16 cellular contexts compared by ENCODE assay signal in the genomic region with DNA sequence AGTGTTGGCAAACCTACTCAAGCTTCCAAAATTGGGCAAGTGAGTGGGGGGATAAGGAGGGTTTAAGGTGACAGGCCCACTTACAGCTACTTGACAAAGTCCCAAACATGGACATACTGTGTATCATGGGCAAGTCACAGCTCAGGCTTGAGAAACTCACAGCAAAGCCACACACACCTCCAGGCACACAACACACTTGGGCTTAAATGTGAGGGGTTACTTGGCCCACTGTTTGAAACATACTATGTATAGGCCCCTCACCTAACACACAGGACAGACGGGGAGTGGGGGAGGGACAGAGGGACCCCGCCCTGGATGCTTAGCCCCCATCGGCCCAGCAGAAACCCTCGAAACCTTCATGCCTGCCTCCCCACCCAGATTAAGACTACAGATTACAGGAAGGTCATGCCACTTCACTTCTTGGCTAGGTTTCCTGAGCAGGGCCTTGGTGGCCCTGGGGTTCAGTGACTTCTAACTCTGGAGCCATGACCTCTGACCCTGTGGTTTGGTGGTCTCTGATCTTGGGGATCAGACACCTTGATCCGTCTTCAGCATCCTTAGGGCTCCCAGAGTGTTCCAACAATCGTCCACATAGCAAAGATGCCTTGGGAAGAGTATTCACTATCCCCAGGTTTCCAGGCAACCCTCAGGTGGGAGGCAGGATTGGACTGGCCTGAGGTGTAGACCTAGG. TPM values are rescaled to one million over a fixed set of nuclear protein-coding genes. Genes with fewer than 3 reads are reported as not detected.
DNase-seq lines count a peak whose midpoint lies in the region; ATAC-seq and TF ChIP-seq lines count a peak whose summit lies in the region.
"Had no signal": no experiment of that assay in that cellular context is flagged by ENCODE, and none has a peak within 500 bp of the region (broad histone marks: within the 10 kb centered on the region; RNA-seq: fewer than 3 reads in every experiment).

No MANE protein-coding gene starts in this region.

- H3K9me3 Mint-ChIP-seq in dendritic cell treated with granulocyte-macrophage colony-stimulating factor and Interleukin-4, amounts not matched to agents 40 ng/mL and 50 ng/mL, for 4 days, result no peaks in the 10 kb centered on the region

- H3K9me1 ChIP-seq in IMR-90 (ENCODE audit: insufficient read depth, low read length), result peaks cover 12% of the 10 kb centered on the region

- H3K27me3 Mint-ChIP-seq in dendritic cell treated with granulocyte-macrophage colony-stimulating factor and Interleukin-4, amounts not matched to agents 40 ng/mL and 50 ng/mL, for 4 days, result peaks cover 42% of the 10 kb centered on the region

- ATAC-seq in IMR-90 (ENCODE audit: low read depth) (no peak), psoas muscle (no peak)
- ATAC-seq: mucosa of descending colon had no signal

- dilution Hi-C loops in IMR-90 (cut with HindIII; ENCODE audit: low sequenced_read_pairs, unreplicated experiment), result no loop called here

- H3K27ac Mint-ChIP-seq in dendritic cell treated with granulocyte-macrophage colony-stimulating factor and Interleukin-4, amounts not matched to agents 40 ng/mL and 50 ng/mL, for 4 days, result peak overlapping the region; percentile 51

- no peak overlapping the region for H2AFZ ChIP-seq in IMR-90 (replicated peaks; ENCODE audit: low read length, poor library complexity)

- H2BK20ac ChIP-seq in IMR-90 (ENCODE audit: low read depth, low read length), result no peak overlapping the region

- no peak for TF ChIP-seq POLR2A in IMR-90 (IDR thresholded peaks at IDR 0.05; ENCODE audit: low read depth, low read length)

- WGBS in IMR-90 (ENCODE audit: extremely low coverage in 2 of 2, insufficient read length in 1 of 2), 2 experiments, result no CpG with 5 or more reads among the region's 6 CpGs
- 80 to 85% (median 83%) methylated on average over 6 of the region's 6 CpGs for WGBS in psoas muscle, 3 donors

- H3K4me2 ChIP-seq in IMR-90 (ENCODE audit: low read depth, low read length), result no peak overlapping the region

- in situ Hi-C loops in IMR-90 (cut with MboI; ENCODE audit: low sequenced_read_pairs), result no loop called here

- no TSS peak for BruUV-seq in IMR-90 (replicated peaks; lab: Mats Ljungman, UMichigan)

- DNase-seq in DMS 273 (lab: John Stamatoyannopoulos, UW; ENCODE audit: unreplicated experiment) (peak; percentile 45), DMS 273 treated with DMSO at 0.1 percent for 48 hours (lab: John Stamatoyannopoulos, UW) (no peak), IMR-90 (no peak), psoas muscle (no peak), NCI-H748 (lab: John Stamatoyannopoulos, UW; ENCODE audit: unreplicated experiment) (no peak), GM19238 (ENCODE audit: insufficient read length, low spot score) (no peak), Kasumi-1 (lab: John Stamatoyannopoulos, UW) (no peak)
- DNase-seq: 8988T, activated gamma-delta T cell, cerebellar nuclear complex, KG1, mucosa of descending colon, NCI-H2029 treated with DMSO at 0.1 percent for 48 hours had no signal

- H3K18ac ChIP-seq in IMR-90 (ENCODE audit: low read depth, low read length), result no peak overlapping the region

- H3K4me3 ChIP-seq in IMR-90 (ENCODE audit: insufficient read depth, low read depth, low read length), result no peak overlapping the region
- H3K4me3 ChIP-seq in psoas muscle, result no peak overlapping the region
- H3K4me3 ChIP-seq: mucosa of descending colon, suprapubic skin had no signal

- no peak overlapping the region for H3K23ac ChIP-seq in IMR-90 (ENCODE audit: low read depth, low read length)

- no peak overlapping the region for H3K27ac ChIP-seq in IMR-90 (ENCODE audit: insufficient read depth, low read length)
- peak overlapping the region; percentile 82 for H3K27ac ChIP-seq in psoas muscle
- H3K27ac ChIP-seq: suprapubic skin had no signal

- peaks cover 49% of the 10 kb centered on the region for H3K36me3 Mint-ChIP-seq in dendritic cell treated with granulocyte-macrophage colony-stimulating factor and Interleukin-4, amounts not matched to agents 40 ng/mL and 50 ng/mL, for 4 days (ENCODE audit: low read depth)

- no peak overlapping the region for H3K9ac ChIP-seq in IMR-90 (ENCODE audit: low read depth, low read length)

- H2AK5ac ChIP-seq in IMR-90 (ENCODE audit: low read depth, low read length), result no peak overlapping the region

- no peak overlapping the region for H4K8ac ChIP-seq in IMR-90 (ENCODE audit: low read depth in 2 of 2, low read length in 2 of 2)

- no peak for TF ChIP-seq RAD21 in IMR-90 (IDR thresholded peaks at IDR 0.05; ENCODE audit: low read length)

- peaks cover 60% of the 10 kb centered on the region for H3K4me1 Mint-ChIP-seq in dendritic cell treated with granulocyte-macrophage colony-stimulating factor and Interleukin-4, amounts not matched to agents 40 ng/mL and 50 ng/mL, for 4 days (ENCODE audit: low read depth)

- H4K5ac ChIP-seq in IMR-90 (ENCODE audit: low read depth, low read length), result no peak overlapping the region

- no peak overlapping the region for H4K91ac ChIP-seq in IMR-90 (ENCODE audit: insufficient read depth, low read depth, low read length)

- no peak overlapping the region for H2BK15ac ChIP-seq in IMR-90 (ENCODE audit: low read depth, low read length)

- H3K4me3 Mint-ChIP-seq in dendritic cell treated with granulocyte-macrophage colony-stimulating factor and Interleukin-4, amounts not matched to agents 40 ng/mL and 50 ng/mL, for 4 days, result no peak overlapping the region

- H3K9me3 ChIP-seq in IMR-90 (ENCODE audit: control insufficient read depth, insufficient read depth, low read length) (no peaks in the 10 kb centered on the region), psoas muscle (no peaks in the 10 kb centered on the region)
- H3K9me3 ChIP-seq: mucosa of descending colon, suprapubic skin had no signal

- H3K27me3 ChIP-seq in IMR-90 (ENCODE audit: control insufficient read depth, insufficient read depth, low read length) (no peaks in the 10 kb centered on the region), psoas muscle (ENCODE audit: insufficient read depth in 3 of 3, low read length in 2 of 3) (no peaks in the 10 kb centered on the region)

- peak overlapping the region; percentile 51 for H2AK9ac ChIP-seq in IMR-90 (replicated peaks; ENCODE audit: low read depth, low read length, poor library complexity)

- H4K20me1 ChIP-seq in IMR-90 (ENCODE audit: insufficient read depth, low read length), result peaks cover 22% of the 10 kb centered on the region

- no peak overlapping the region; the same call in 1 of the 2 replicates for H3K4ac ChIP-seq in IMR-90 (ENCODE audit: low read depth, low read length)

- no peak overlapping the region for H3K14ac ChIP-seq in IMR-90 (replicated peaks; ENCODE audit: low read depth, low read length)

- H3K4me1 ChIP-seq in IMR-90 (ENCODE audit: control insufficient read depth, insufficient read depth, low read length) (peaks cover 20% of the 10 kb centered on the region), psoas muscle (peaks cover 34% of the 10 kb centered on the region)

- H2BK120ac ChIP-seq in IMR-90 (ENCODE audit: low read depth, low read length), result no peak overlapping the region

- H3K79me1 ChIP-seq in IMR-90 (ENCODE audit: low read depth in 1 of 2, low read length in 2 of 2), result peaks cover 9 to 52% of the 10 kb centered on the region in 2 experiments; a peak in 3 of 4 replicates

- intact Hi-C loops in IMR-90 (cut with micrococcal nuclease) (no loop called here), psoas muscle (cut with DNase I) (loop anchor here (5.0 kb wide), 1 partner anchor 35 kb away; the partner anchor contains the start of gene SGCA (in 2 of the 2))
- intact Hi-C loops in dendritic cell treated with granulocyte-macrophage colony-stimulating factor and Interleukin-4, amounts not matched to agents 40 ng/mL and 50 ng/mL, for 4 days (cut with micrococcal nuclease), result no loop called here

- H3K36me3 ChIP-seq in IMR-90 (ENCODE audit: control insufficient read depth, insufficient read depth, low read length) (peaks cover 29% of the 10 kb centered on the region), psoas muscle (ENCODE audit: insufficient read depth in 1 of 2, low read depth in 1 of 2) (peaks cover 0 to 30% of the 10 kb centered on the region in 2 donors)

- no peak overlapping the region for H3K56ac ChIP-seq in IMR-90 (ENCODE audit: extremely low read depth, insufficient read depth, low read length)

- no peak overlapping the region for H2BK5ac ChIP-seq in IMR-90 (ENCODE audit: low read depth, low read length, poor library complexity, severe bottlenecking)

- CTCF ChIA-PET in IMR-90 (lab: Yijun Ruan, JAX), result interaction anchor here (0.9 kb wide), 1 partner anchor 30 kb away, joined by 3 read pairs; no protein-coding TSS in a partner anchor

- POLR2A ChIA-PET in IMR-90 (lab: Charles Lee; ENCODE audit: unreplicated experiment), result interaction anchor here (0.6 kb wide), 1 partner anchor 67 kb away, joined by 9 read pairs; no protein-coding TSS in a partner anchor

- TF ChIP-seq CTCF in IMR-90 (conservative IDR thresholded peaks at IDR 0.05; ENCODE audit: low read depth, low read length) (no peak), psoas muscle (IDR thresholded peaks at IDR 0.05) (no peak)

TF ChIP-seq in IMR-90, 13 proteins besides CTCF, POLR2A, EP300 and RAD21 (continues in another document):
- TF ChIP-seq SMC3 (IDR thresholded peaks at IDR 0.05; ENCODE audit: low read depth, low read length), result no peak

RNA-seq across cellular contexts. Expression of gene SAMD14, which starts 2.3 kb away (rescaled TPM):
- 1.4 TPM in 2 replicates for total RNA-seq in IMR-90 (2012; rRNA removed)
- 6.2 and 6.7 TPM in 2 replicates for polyA plus RNA-seq in IMR-90 (2012; rRNA removed)
- 2.7 and 5.4 TPM in 2 replicates for polyA plus RNA-seq in IMR-90 (2012; cell fraction: cytosol; rRNA removed)
- 20.9 and 34.4 TPM in 2 replicates for polyA plus RNA-seq in IMR-90 (2012; cell fraction: nucleus; rRNA removed; ENCODE audit: low replicate concordance)
- 1 to 10 TPM in 3 of 4 donors, under 1 TPM in 1; 0.55 to 2.7 (median 1.3) TPM for total RNA-seq in psoas muscle
- 1 to 10 TPM in 1 of 3 donors, under 1 TPM in 2; 0.64 to 1.3 (median 0.98) TPM for polyA plus RNA-seq in psoas muscle

RNA-seq across cellular contexts. Expression of gene PPP1R9B, which starts 18.2 kb away (rescaled TPM):
- 28.0 and 38.6 TPM in 2 replicates for total RNA-seq in IMR-90 (2012; rRNA removed)
- 23.0 and 25.8 TPM in 2 replicates for polyA plus RNA-seq in IMR-90 (2012; rRNA removed)
- polyA plus RNA-seq in IMR-90 (2012; cell fraction: cytosol; rRNA removed), result 16.2 and 19.3 TPM in 2 replicates
- polyA plus RNA-seq in IMR-90 (2012; cell fraction: nucleus; rRNA removed; ENCODE audit: low replicate concordance), result 42.2 and 55.1 TPM in 2 replicates
- 10 to 100 TPM; 15.1 to 26.5 (median 18.4) TPM for total RNA-seq in psoas muscle
- polyA plus RNA-seq in psoas muscle, result 10 to 100 TPM in 2 of 3 donors, 1 to 10 TPM in 1; 7.0 to 11.3 (median 11.0) TPM

RNA-seq across cellular contexts. Expression of gene SGCA, which starts 33.6 kb away (rescaled TPM):
- not detected in 2 replicates for total RNA-seq in IMR-90 (2012; rRNA removed)
- 0.19 and 0.55 TPM in 2 replicates for polyA plus RNA-seq in IMR-90 (2012; rRNA removed)
- 0.36 and 0.43 TPM in 2 replicates for polyA plus RNA-seq in IMR-90 (2012; cell fraction: cytosol; rRNA removed)
- polyA plus RNA-seq in IMR-90 (2012; cell fraction: nucleus; rRNA removed; ENCODE audit: low replicate concordance), result 0.34 TPM in 1 of 2 replicates, not detected in the other
- 100 to 1,000 TPM; 245 to 291 (median 266) TPM for total RNA-seq in psoas muscle
- polyA plus RNA-seq in psoas muscle, result 100 to 1,000 TPM; 120 to 254 (median 151) TPM
- total RNA-seq: SK-MEL-5 had no signal

RNA-seq across cellular contexts. Expression of gene PDK2, which starts 37.1 kb away (rescaled TPM):
- total RNA-seq in IMR-90 (2012; rRNA removed) (26.7 and 38.0 TPM in 2 replicates), psoas muscle (100 to 1,000 TPM in 2 of 4 donors, 10 to 100 TPM in 2; 79.3 to 213 (median 110) TPM)
- polyA plus RNA-seq in IMR-90 (2012; rRNA removed) (104 and 113 TPM in 2 replicates), psoas muscle (10 to 100 TPM; 50.3 to 99.4 (median 55.2) TPM)
- 45.0 and 131 TPM in 2 replicates for polyA plus RNA-seq in IMR-90 (2012; cell fraction: cytosol; rRNA removed)
- 71.2 and 130 TPM in 2 replicates for polyA plus RNA-seq in IMR-90 (2012; cell fraction: nucleus; rRNA removed; ENCODE audit: low replicate concordance)

Comparison
In these comparisons a context has a peak if more than half of its experiments do, and no peak if none do; other contexts are left out.
1. RNA of gene SGCA, which starts 33.6 kb away (total RNA-seq): 245 to 291 TPM in psoas muscle; not detected in IMR-90; every median in the first group is over 100 times any median in the second.
2. intact Hi-C loops: an anchor here in psoas muscle (5.0 kb wide); none called in IMR-90 and dendritic cell treated with granulocyte-macrophage colony-stimulating factor and Interleukin-4, amounts not matched to agents 40 ng/mL and 50 ng/mL, for 4 days.